ENCODE assay signal across 8 cellular contexts in the genomic region with DNA sequence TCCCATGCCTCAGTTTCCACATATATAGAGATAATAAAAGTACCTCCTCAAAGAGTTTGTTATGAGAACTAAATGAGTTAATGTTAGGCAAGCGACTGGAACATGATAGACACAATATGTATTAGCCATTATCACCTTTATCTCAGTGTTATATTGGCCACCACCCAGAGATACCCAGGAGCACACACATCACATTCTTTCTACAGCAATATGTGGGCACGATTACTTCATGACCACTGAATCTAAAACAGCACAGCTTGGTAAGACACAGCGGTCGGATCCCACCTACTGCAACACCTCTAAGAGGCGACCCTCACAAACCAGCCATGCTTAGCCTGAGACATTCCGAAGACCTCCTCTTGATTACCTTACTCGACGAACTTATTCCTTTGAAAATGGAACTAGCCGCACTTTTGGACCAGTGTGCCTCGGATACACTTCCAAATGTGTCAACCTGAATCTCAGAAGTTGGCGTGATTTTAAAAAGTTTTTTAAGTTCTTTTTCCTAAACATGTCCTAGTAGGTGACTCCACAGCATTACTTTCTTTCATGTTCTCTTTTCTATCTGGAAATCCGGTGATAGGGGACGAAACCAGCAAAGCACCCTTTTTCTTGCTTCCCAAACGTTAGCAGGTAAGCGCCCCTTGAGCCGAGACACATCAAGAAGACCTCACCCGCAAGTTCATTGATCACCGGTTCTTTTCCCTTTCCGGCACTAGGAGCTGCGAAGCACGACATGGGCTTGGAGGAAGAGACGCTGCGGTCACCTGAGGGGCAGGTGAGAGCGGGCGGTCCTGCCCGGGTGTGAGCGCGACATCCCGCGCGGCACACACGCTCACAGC. TPM values are rescaled to one million over a fixed set of nuclear protein-coding genes. Genes with fewer than 3 reads are reported as not detected.
DNase-seq lines count a peak whose midpoint lies in the region; ATAC-seq and TF ChIP-seq lines count a peak whose summit lies in the region.

No MANE protein-coding gene starts in this region.

- peaks cover 49% of the 10 kb centered on the region for H3K4me1 Mint-ChIP-seq in GM23338

- H3K9me3 ChIP-seq in BLaER1 treated with 17β-estradiol and CSF1 and Interleukin-3, amounts not matched to agents 10 nM and 100 nM (replicated peaks in 1 of 11) = no peaks in the 10 kb centered on the region
- H3K9me3 ChIP-seq in SJSA1 (replicated peaks) (peaks cover 3% of the 10 kb centered on the region; the same call in 1 of the 2 replicates), fibroblast of lung (ENCODE audit: control insufficient read depth, insufficient read depth, low read depth, low read length) (no peaks in the 10 kb centered on the region)

- H3K27me3 ChIP-seq in BLaER1 treated with 17β-estradiol and CSF1 and Interleukin-3, amounts not matched to agents 10 nM and 100 nM = no peaks in the 10 kb centered on the region
- H3K27me3 ChIP-seq in GM23338 (ENCODE audit: insufficient read depth) (peaks cover 4% of the 10 kb centered on the region; the same call in 1 of the 2 replicates), SJSA1 (replicated peaks) (no peaks in the 10 kb centered on the region), fibroblast of lung (ENCODE audit: control insufficient read depth, insufficient read depth, low read length) (no peaks in the 10 kb centered on the region)

- peak; percentile 32 for ATAC-seq in GM23338

- DNase-seq in GM23338 (ENCODE audit: low spot score) (peak; percentile 75), SJSA1 (ENCODE audit: low read depth in 1 of 2, low spot score in 2 of 2) (no peak), fibroblast of lung (ENCODE audit: low read depth in 2 of 2) (no peak), pons (ENCODE audit: low spot score) (peak; percentile 15), RKO (ENCODE audit: low spot score) (no peak), GM10248 (ENCODE audit: extremely low spot score) (no peak)
- no peak for DNase-seq in stimulated activated CD4-positive, alpha-beta T cell treated with anti-CD3 and anti-CD28 coated beads, Interleukin-4, amount 100 ng/mL, for 24 hours

- peak overlapping the region in 10 of 11 experiments; percentile 81 to 89 (median 84); a peak in 16 of 22 replicates for H3K27ac ChIP-seq in BLaER1 treated with 17β-estradiol and CSF1 and Interleukin-3, amounts not matched to agents 10 nM and 100 nM
- H3K27ac ChIP-seq in GM23338 (ENCODE audit: low read depth) (no peak overlapping the region), SJSA1 (no peak overlapping the region), fibroblast of lung (ENCODE audit: insufficient read depth, low read length) (peak overlapping the region; percentile 53)

- H3K79me2 ChIP-seq in GM23338 (replicated peaks; ENCODE audit: insufficient read depth) (peaks cover 52% of the 10 kb centered on the region), fibroblast of lung (ENCODE audit: control insufficient read depth, insufficient read depth, low read length) (peaks cover 3% of the 10 kb centered on the region)

- H3K27ac Mint-ChIP-seq in GM23338 = peak overlapping the region; percentile 84; the same call in 1 of the 2 replicates

- H3K4me3 Mint-ChIP-seq in GM23338 = peak overlapping the region; percentile 97

- H3K9me3 Mint-ChIP-seq in GM23338 = no peaks in the 10 kb centered on the region

- peak overlapping the region; percentile 74 to 100 (median 95) for H3K4me3 ChIP-seq in BLaER1 treated with 17β-estradiol and CSF1 and Interleukin-3, amounts not matched to agents 10 nM and 100 nM
- H3K4me3 ChIP-seq in GM23338 = peak overlapping the region; percentile 91
- H3K4me3 ChIP-seq in SJSA1 = peak overlapping the region; percentile 99
- H3K4me3 ChIP-seq in fibroblast of lung (replicated peaks in 1 of 4; ENCODE audit: control extremely low read depth in 1 of 4, insufficient read depth in 1 of 4, low read depth in 3 of 4, low read length in 4 of 4) = peak overlapping the region; percentile 74 to 90 (median 80)

- H4K20me1 ChIP-seq in BLaER1 treated with 17β-estradiol and CSF1 and Interleukin-3, amounts not matched to agents 10 nM and 100 nM = peaks cover 0 to 48% (median 15%) of the 10 kb centered on the region in 11 experiments; a peak in 9 of 22 replicates
- H4K20me1 ChIP-seq in GM23338 (replicated peaks; ENCODE audit: insufficient read depth) = peaks cover 4% of the 10 kb centered on the region; the same call in 1 of the 2 replicates
- H4K20me1 ChIP-seq in fibroblast of lung (ENCODE audit: control insufficient read depth, extremely low read depth, insufficient read depth, low read length) = no peaks in the 10 kb centered on the region

- peak overlapping the region; percentile 90 to 100 (median 96) for H3K4me2 ChIP-seq in BLaER1 treated with 17β-estradiol and CSF1 and Interleukin-3, amounts not matched to agents 10 nM and 100 nM
- H3K4me2 ChIP-seq in GM23338 (peak overlapping the region; percentile 84), fibroblast of lung (ENCODE audit: extremely low read depth, insufficient read depth, low read length) (peak overlapping the region; percentile 96)

- H3F3A ChIP-seq in GM23338 (replicated peaks; ENCODE audit: low read depth) = no peaks in the 10 kb centered on the region

- peaks cover 5 to 36% (median 31%) of the 10 kb centered on the region in 10 experiments; a peak in 19 of 20 replicates for H3K4me1 ChIP-seq in BLaER1 treated with 17β-estradiol and CSF1 and Interleukin-3, amounts not matched to agents 10 nM and 100 nM
- H3K4me1 ChIP-seq in GM23338 (ENCODE audit: insufficient read depth) (peaks cover 51% of the 10 kb centered on the region), SJSA1 (replicated peaks) (peaks cover 17% of the 10 kb centered on the region), fibroblast of lung (ENCODE audit: control insufficient read depth, extremely low read depth, insufficient read depth, low read length) (peaks cover 2% of the 10 kb centered on the region)

- TF ChIP-seq CTCF in GM23338 (conservative IDR thresholded peaks at IDR 0.05; ENCODE audit: low read depth in 2 of 2) (no peak), fibroblast of lung (conservative IDR thresholded peaks at IDR 0.05 in 1 of 2, IDR thresholded peaks at IDR 0.05 in 1 of 2; ENCODE audit: low read depth in 1 of 2, low read length in 2 of 2) (no peak), GM10248 (IDR thresholded peaks at IDR 0.05; ENCODE audit: control extremely low read depth, extremely low read depth, low read depth, missing control alignments) (no peak)

- H3K36me3 Mint-ChIP-seq in GM23338 (ENCODE audit: low read depth) = no peaks in the 10 kb centered on the region

- H3K36me3 ChIP-seq in BLaER1 treated with 17β-estradiol and CSF1 and Interleukin-3, amounts not matched to agents 10 nM and 100 nM = peaks cover 0 to 10% (median 8%) of the 10 kb centered on the region in 11 experiments; a peak in 12 of 22 replicates
- H3K36me3 ChIP-seq in GM23338 (ENCODE audit: insufficient read depth) = no peaks in the 10 kb centered on the region
- H3K36me3 ChIP-seq in SJSA1 = peaks cover 7% of the 10 kb centered on the region
- no peaks in the 10 kb centered on the region for H3K36me3 ChIP-seq in fibroblast of lung (ENCODE audit: control insufficient read depth, insufficient read depth, low read length)

- POLR2A ChIA-PET in GM10248 (lab: Yijun Ruan, JAX) = no interaction called here

- no peaks in the 10 kb centered on the region for H3K9me2 ChIP-seq in GM23338 (ENCODE audit: insufficient read depth)

- CTCF ChIA-PET in GM10248 (lab: Yijun Ruan, JAX) = no interaction called here

- peaks cover 4% of the 10 kb centered on the region for H3K27me3 Mint-ChIP-seq in GM23338 (ENCODE audit: insufficient read depth, low read depth, poor library complexity)

- H2AFZ ChIP-seq in GM23338 (no peak overlapping the region; the same call in 1 of the 2 replicates), fibroblast of lung (ENCODE audit: low read length) (peak overlapping the region; percentile 85)

- H3K9ac ChIP-seq in BLaER1 treated with 17β-estradiol and CSF1 and Interleukin-3, amounts not matched to agents 10 nM and 100 nM = peak overlapping the region; percentile 83 to 91 (median 87)
- H3K9ac ChIP-seq in fibroblast of lung (ENCODE audit: insufficient read depth, low read length) = peak overlapping the region; percentile 72

TF ChIP-seq in GM23338, 12 proteins besides CTCF, POLR2A, EP300 and RAD21 (continues in another document):
- TF ChIP-seq ZNF331 (CRISPR knock-in tag; IDR thresholded peaks at IDR 0.05; ENCODE audit: low read depth) (no peak), STAT1 (IDR thresholded peaks at IDR 0.05; ENCODE audit: unreplicated experiment) (no peak), EZH2phosphoT487 (IDR thresholded peaks at IDR 0.05; ENCODE audit: unreplicated experiment) (no peak), POLR2AphosphoS5 (IDR thresholded peaks at IDR 0.05; ENCODE audit: low read depth) (no peak), NANOG (IDR thresholded peaks at IDR 0.05; ENCODE audit: borderline replicate concordance) (no peak)
- TF ChIP-seq, protein P1, sequence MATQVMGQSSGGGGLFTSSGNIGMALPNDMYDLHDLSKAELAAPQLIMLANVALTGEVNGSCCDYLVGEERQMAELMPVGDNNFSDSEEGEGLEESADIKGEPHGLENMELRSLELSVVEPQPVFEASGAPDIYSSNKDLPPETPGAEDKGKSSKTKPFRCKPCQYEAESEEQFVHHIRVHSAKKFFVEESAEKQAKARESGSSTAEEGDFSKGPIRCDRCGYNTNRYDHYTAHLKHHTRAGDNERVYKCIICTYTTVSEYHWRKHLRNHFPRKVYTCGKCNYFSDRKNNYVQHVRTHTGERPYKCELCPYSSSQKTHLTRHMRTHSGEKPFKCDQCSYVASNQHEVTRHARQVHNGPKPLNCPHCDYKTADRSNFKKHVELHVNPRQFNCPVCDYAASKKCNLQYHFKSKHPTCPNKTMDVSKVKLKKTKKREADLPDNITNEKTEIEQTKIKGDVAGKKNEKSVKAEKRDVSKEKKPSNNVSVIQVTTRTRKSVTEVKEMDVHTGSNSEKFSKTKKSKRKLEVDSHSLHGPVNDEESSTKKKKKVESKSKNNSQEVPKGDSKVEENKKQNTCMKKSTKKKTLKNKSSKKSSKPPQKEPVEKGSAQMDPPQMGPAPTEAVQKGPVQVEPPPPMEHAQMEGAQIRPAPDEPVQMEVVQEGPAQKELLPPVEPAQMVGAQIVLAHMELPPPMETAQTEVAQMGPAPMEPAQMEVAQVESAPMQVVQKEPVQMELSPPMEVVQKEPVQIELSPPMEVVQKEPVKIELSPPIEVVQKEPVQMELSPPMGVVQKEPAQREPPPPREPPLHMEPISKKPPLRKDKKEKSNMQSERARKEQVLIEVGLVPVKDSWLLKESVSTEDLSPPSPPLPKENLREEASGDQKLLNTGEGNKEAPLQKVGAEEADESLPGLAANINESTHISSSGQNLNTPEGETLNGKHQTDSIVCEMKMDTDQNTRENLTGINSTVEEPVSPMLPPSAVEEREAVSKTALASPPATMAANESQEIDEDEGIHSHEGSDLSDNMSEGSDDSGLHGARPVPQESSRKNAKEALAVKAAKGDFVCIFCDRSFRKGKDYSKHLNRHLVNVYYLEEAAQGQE (IDR thresholded peaks at IDR 0.05; ENCODE audit: unreplicated experiment) = no peak

RNA-seq across cellular contexts. Expression of gene GMDS, which starts 0.9 kb away (rescaled TPM):
- 30.1 and 35.7 TPM in 2 replicates for total RNA-seq in GM23338 (2014; rRNA removed; shearing (Covaris generic))
- 36.5 and 44.6 TPM in 2 replicates for polyA plus RNA-seq in GM23338 (2016; fragmentation: Nextera tagmentation; extraction: Ambion mirVana)
- total RNA-seq in SJSA1 (2014; rRNA removed; shearing (Covaris generic)) = 7.9 and 42.1 TPM in 2 replicates
- total RNA-seq in fibroblast of lung = 8.5 and 12.7 TPM in 2 replicates
- polyA plus RNA-seq in fibroblast of lung = 34.5 and 40.4 TPM in 2 replicates
- 23.4 and 23.5 TPM in 2 replicates for polyA plus RNA-seq in fibroblast of lung (2012)
- polyA minus RNA-seq in fibroblast of lung (ENCODE audit: low replicate concordance) = 2.7 and 3.3 TPM in 2 replicates

Comparison
In these comparisons a context has a peak if more than half of its experiments do, and no peak if none do; other contexts are left out.
1. H3K27ac ChIP-seq: peak in BLaER1 treated with 17β-estradiol and CSF1 and Interleukin-3, amounts not matched to agents 10 nM and 100 nM (10 of 11) and fibroblast of lung (single experiment); none in GM23338 (single experiment) and SJSA1 (single experiment).
2. DNase-seq: peak in GM23338 (single experiment) and pons (single experiment); none in SJSA1 (0 of 2), fibroblast of lung (0 of 2), RKO (single experiment), stimulated activated CD4-positive, alpha-beta T cell treated with anti-CD3 and anti-CD28 coated beads, Interleukin-4, amount 100 ng/mL, for 24 hours (single experiment) and GM10248 (single experiment).
3. Peak in every context shown above with its lines, with median percentiles within 50 percentile points of each other: H3K4me2 ChIP-seq and H3K4me3 ChIP-seq.